9 cellular contexts compared by ENCODE assay signal in the genomic region with DNA sequence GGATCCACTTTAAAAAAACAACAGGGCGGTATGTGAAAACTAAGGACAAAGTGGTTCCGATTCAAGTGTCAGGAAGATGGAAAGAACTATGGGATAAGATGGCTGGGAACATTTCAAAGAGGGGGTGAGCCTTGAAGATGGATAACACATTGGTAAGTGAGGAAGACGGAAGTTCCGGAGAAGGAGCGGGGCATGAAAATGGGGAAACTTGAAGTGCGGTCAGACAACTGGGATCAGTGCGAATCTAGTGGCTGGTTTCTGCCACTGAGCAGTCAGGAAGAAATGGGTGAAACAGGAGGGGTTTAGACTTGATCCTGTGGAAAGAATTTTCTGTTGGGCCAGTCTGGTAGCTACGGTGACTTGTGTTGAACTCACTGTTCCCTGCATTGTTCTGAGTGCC. TPM values are rescaled to one million over a fixed set of nuclear protein-coding genes. Genes with fewer than 3 reads are reported as not detected.
DNase-seq lines count a peak whose midpoint lies in the region; ATAC-seq and TF ChIP-seq lines count a peak whose summit lies in the region.
"Had no signal": no experiment of that assay in that cellular context is flagged by ENCODE, and none has a peak within 500 bp of the region (broad histone marks: within the 10 kb centered on the region; RNA-seq: fewer than 3 reads in every experiment).

No MANE protein-coding gene starts in this region.

- no peak overlapping the region for H3K27ac ChIP-seq in suprapubic skin

- H3K27me3 Mint-ChIP-seq in activated CD4-positive, alpha-beta T cell treated with anti-CD3 and anti-CD28 coated beads, Interleukin-2, amount 10 ng/mL, durations not matched to agents 24 days and 14 days: no peaks in the 10 kb centered on the region
- H3K27me3 Mint-ChIP-seq in activated CD8-positive, alpha-beta T cell treated with anti-CD3 and anti-CD28 coated beads, Interleukin-2, amount 10 ng/mL, durations not matched to agents 7 days and 5 days (ENCODE audit: low read depth): no peaks in the 10 kb centered on the region

- H3K9me3 Mint-ChIP-seq in activated CD4-positive, alpha-beta T cell treated with anti-CD3 and anti-CD28 coated beads, Interleukin-2, amount 10 ng/mL, durations not matched to agents 24 days and 14 days: no peaks in the 10 kb centered on the region
- no peaks in the 10 kb centered on the region for H3K9me3 Mint-ChIP-seq in activated CD8-positive, alpha-beta T cell treated with anti-CD3 and anti-CD28 coated beads, Interleukin-2, amount 10 ng/mL, durations not matched to agents 7 days and 5 days (ENCODE audit: insufficient read depth)

- no peak for DNase-seq in activated CD4-positive, alpha-beta T cell treated with anti-CD3 and anti-CD28 coated beads, Interleukin-2, amount 10 ng/mL, durations not matched to agents 24 days and 14 days
- no peak for DNase-seq in activated CD4-positive, alpha-beta T cell treated with anti-CD3 and anti-CD28 coated beads, Interleukin-2, amount 50 U/mL, for 4 hours
- no peak for DNase-seq in activated CD8-positive, alpha-beta T cell treated with anti-CD3 and anti-CD28 coated beads, Interleukin-2, amount 10 ng/mL, durations not matched to agents 7 days and 5 days
- DNase-seq in suprapubic skin (ENCODE audit: low spot score in 2 of 2): no peak
- no peak for DNase-seq in NCI-H1417 (lab: John Stamatoyannopoulos, UW)
- no peak for DNase-seq in ACHN

- H3K9me3 ChIP-seq in iPS-18c (ENCODE audit: control insufficient read depth, insufficient read depth, low read length) (no peaks in the 10 kb centered on the region), suprapubic skin (no peaks in the 10 kb centered on the region)

- WGBS in suprapubic skin: 88% methylated on average over 8 of the region's 8 CpGs

- POLR2A ChIA-PET in activated CD8-positive, alpha-beta T cell treated with anti-CD3 and anti-CD28 coated beads, Interleukin-2, amount 10 ng/mL, durations not matched to agents 7 days and 5 days (lab: Charles Lee): interaction anchor here (1.0 to 2.6 kb wide), 2 partner anchors 33 to 34 kb away, joined by 5 to 19 read pairs; a partner anchor contains a TSS

- H3K36me3 Mint-ChIP-seq in activated CD4-positive, alpha-beta T cell treated with anti-CD3 and anti-CD28 coated beads, Interleukin-2, amount 10 ng/mL, durations not matched to agents 24 days and 14 days (ENCODE audit: low read depth): peaks cover 12% of the 10 kb centered on the region
- peaks cover 34% of the 10 kb centered on the region for H3K36me3 Mint-ChIP-seq in activated CD8-positive, alpha-beta T cell treated with anti-CD3 and anti-CD28 coated beads, Interleukin-2, amount 10 ng/mL, durations not matched to agents 7 days and 5 days (ENCODE audit: low read depth)

- intact Hi-C loops in activated CD4-positive, alpha-beta T cell treated with anti-CD3 and anti-CD28 coated beads, Interleukin-2, amount 10 ng/mL, durations not matched to agents 24 days and 14 days (cut with micrococcal nuclease): loop anchor here (5.0 kb wide), 1 partner anchor 694 kb away; a partner anchor contains a TSS

- ATAC-seq in activated CD8-positive, alpha-beta T cell treated with anti-CD3 and anti-CD28 coated beads, Interleukin-2, amount 10 ng/mL, durations not matched to agents 7 days and 5 days: no peak
- no peak for ATAC-seq in GM18505 (IDR thresholded peaks at IDR 0.05; ENCODE audit: unreplicated experiment)

- peaks cover 8% of the 10 kb centered on the region for H3K36me3 ChIP-seq in suprapubic skin

- H3K27ac Mint-ChIP-seq in activated CD4-positive, alpha-beta T cell treated with anti-CD3 and anti-CD28 coated beads, Interleukin-2, amount 10 ng/mL, durations not matched to agents 24 days and 14 days: peak overlapping the region; percentile 35
- H3K27ac Mint-ChIP-seq in activated CD8-positive, alpha-beta T cell treated with anti-CD3 and anti-CD28 coated beads, Interleukin-2, amount 10 ng/mL, durations not matched to agents 7 days and 5 days: peak overlapping the region; percentile 72

- H3K4me1 ChIP-seq in suprapubic skin: peaks cover 36% of the 10 kb centered on the region

- CTCF ChIA-PET in activated CD8-positive, alpha-beta T cell treated with anti-CD3 and anti-CD28 coated beads, Interleukin-2, amount 10 ng/mL, durations not matched to agents 7 days and 5 days (lab: Charles Lee): no interaction called here

- H3K4me3 ChIP-seq in iPS-18c (ENCODE audit: insufficient read depth, low read depth, low read length) (peak overlapping the region; percentile 84), suprapubic skin (peak overlapping the region; percentile 95)

- TF ChIP-seq POLR2A in suprapubic skin (IDR thresholded peaks at IDR 0.05) (no peak), GM18505 (IDR thresholded peaks at IDR 0.05; ENCODE audit: borderline replicate concordance, extremely low read depth, insufficient read depth, insufficient read length) (no peak)

- H3K4me3 Mint-ChIP-seq in activated CD4-positive, alpha-beta T cell treated with anti-CD3 and anti-CD28 coated beads, Interleukin-2, amount 10 ng/mL, durations not matched to agents 24 days and 14 days: peak overlapping the region; percentile 94
- H3K4me3 Mint-ChIP-seq in activated CD8-positive, alpha-beta T cell treated with anti-CD3 and anti-CD28 coated beads, Interleukin-2, amount 10 ng/mL, durations not matched to agents 7 days and 5 days: peak overlapping the region; percentile 93

- peaks cover 38% of the 10 kb centered on the region for H3K4me1 Mint-ChIP-seq in activated CD4-positive, alpha-beta T cell treated with anti-CD3 and anti-CD28 coated beads, Interleukin-2, amount 10 ng/mL, durations not matched to agents 24 days and 14 days
- peaks cover 61% of the 10 kb centered on the region for H3K4me1 Mint-ChIP-seq in activated CD8-positive, alpha-beta T cell treated with anti-CD3 and anti-CD28 coated beads, Interleukin-2, amount 10 ng/mL, durations not matched to agents 7 days and 5 days (ENCODE audit: low read depth)

- no peak for TF ChIP-seq EP300 in suprapubic skin (IDR thresholded peaks at IDR 0.05)

- no peaks in the 10 kb centered on the region for H3K27me3 ChIP-seq in suprapubic skin

- TF ChIP-seq CTCF in suprapubic skin (IDR thresholded peaks at IDR 0.05): no peak

- in situ Hi-C loops in ACHN (cut with HindIII; ENCODE audit: low pct_ligation_motif_present, low pct_unique_long_range_greater_than_20kb, low sequenced_read_pairs): no loop called here

RNA-seq across cellular contexts. Expression of a gene that starts 1.2 kb away (rescaled TPM):
- 85.4 and 96.4 TPM in 2 replicates for total RNA-seq in activated CD4-positive, alpha-beta T cell treated with anti-CD3 and anti-CD28 coated beads, Interleukin-2, amount 10 ng/mL, durations not matched to agents 24 days and 14 days
- total RNA-seq in activated CD8-positive, alpha-beta T cell treated with anti-CD3 and anti-CD28 coated beads, Interleukin-2, amount 10 ng/mL, durations not matched to agents 7 days and 5 days: 10 to 100 TPM; 55.8 to 59.1 TPM
- 10 to 100 TPM; 20.4 to 38.1 (median 36.5) TPM for total RNA-seq in suprapubic skin

RNA-seq across cellular contexts. Expression of a gene that starts 33.9 kb away (rescaled TPM):
- 22.7 and 25.1 TPM in 2 replicates for total RNA-seq in activated CD4-positive, alpha-beta T cell treated with anti-CD3 and anti-CD28 coated beads, Interleukin-2, amount 10 ng/mL, durations not matched to agents 24 days and 14 days
- total RNA-seq in activated CD8-positive, alpha-beta T cell treated with anti-CD3 and anti-CD28 coated beads, Interleukin-2, amount 10 ng/mL, durations not matched to agents 7 days and 5 days: 10 to 100 TPM; 17.4 to 20.8 TPM
- 10 to 100 TPM; 13.6 to 19.4 (median 16.7) TPM for total RNA-seq in suprapubic skin

RNA-seq across cellular contexts. Expression of a gene that starts 34.0 kb away (rescaled TPM):
- total RNA-seq in activated CD4-positive, alpha-beta T cell treated with anti-CD3 and anti-CD28 coated beads, Interleukin-2, amount 10 ng/mL, durations not matched to agents 24 days and 14 days: not detected in 2 replicates
- not detected for total RNA-seq in activated CD8-positive, alpha-beta T cell treated with anti-CD3 and anti-CD28 coated beads, Interleukin-2, amount 10 ng/mL, durations not matched to agents 7 days and 5 days
- total RNA-seq in suprapubic skin: under 1 TPM; 0.18 to 0.80 (median 0.57) TPM
- total RNA-seq: T-helper 1 cell treated with Interleukin-12 subunit alpha and Interleukin-12 subunit beta and Interleukin-4 antibody, amounts not matched to agents 30 ng/mL and 1 ng/mL, for 36 hours had no signal
